ENCODE assay signal across 24 cellular contexts in genomic region chr19:13573268-13573667, GRCh38.
DNase-seq lines count a peak whose midpoint lies in the region; ATAC-seq and TF ChIP-seq lines count a peak whose summit lies in the region.
"Had no signal": no experiment of that assay in that cellular context is flagged by ENCODE, and none has a peak within 500 bp of the region (broad histone marks: within the 10 kb centered on the region; RNA-seq: fewer than 3 reads in every experiment).

No MANE protein-coding gene starts in this region.

- H3K27me3 ChIP-seq in H7 (ENCODE audit: control insufficient read depth, insufficient read depth, low read length) = no peaks in the 10 kb centered on the region
- no peaks in the 10 kb centered on the region for H3K27me3 ChIP-seq in right lobe of liver
- no peaks in the 10 kb centered on the region for H3K27me3 ChIP-seq in vagina

- H3K9me3 Mint-ChIP-seq in progenitor cell of endocrine pancreas (ENCODE audit: low read depth) = peaks cover 12% of the 10 kb centered on the region

- no peak for ATAC-seq in right lobe of liver
- ATAC-seq in T-helper 17 cell = no peak
- ATAC-seq: A549, GM12878, Panc1 had no signal

- no peaks in the 10 kb centered on the region for H3K4me1 ChIP-seq in right lobe of liver
- H3K4me1 ChIP-seq in vagina = no peaks in the 10 kb centered on the region
- H3K4me1 ChIP-seq: A549 had no signal

- H3K9me3 ChIP-seq in right lobe of liver = no peaks in the 10 kb centered on the region
- H3K9me3 ChIP-seq in vagina = no peaks in the 10 kb centered on the region
- H3K9me3 ChIP-seq in T-helper 17 cell (ENCODE audit: control insufficient read depth, low read length, poor library complexity, severe bottlenecking) = peaks cover 3% of the 10 kb centered on the region

- H3K36me3 ChIP-seq in H7 (replicated peaks; ENCODE audit: control insufficient read depth, insufficient read depth, low read length) (no peaks in the 10 kb centered on the region), right lobe of liver (no peaks in the 10 kb centered on the region), vagina (no peaks in the 10 kb centered on the region)

- DNase-seq in H7 = peak; percentile 40
- peak; percentile 23 for DNase-seq in cerebellum (ENCODE audit: low spot score)
- DNase-seq in iPS-NIHi7 (ENCODE audit: extremely low spot score) = peak; percentile 21
- no peak for DNase-seq in progenitor cell of endocrine pancreas (ENCODE audit: low spot score, unreplicated experiment)
- no peak for DNase-seq in right lobe of liver
- DNase-seq in vagina (ENCODE audit: extremely low spot score in 2 of 2) = no peak
- DNase-seq in T-helper 17 cell = no peak
- DNase-seq: C1 segment of cervical spinal cord; CD4-positive, alpha-beta memory T cell; COR-L47; DMS53; GDM1; Karpas-422; NCI-H1092; NCI-H1417 treated with DMSO at 0.1 percent for 48 hours; NCI-H1694 treated with DMSO at 0.1 percent for 48 hours; NCI-H2081; NCI-H2227 treated with DMSO at 0.1 percent for 48 hours; NCI-H526 treated with DMSO at 0.1 percent for 48 hours; SHP77 treated with DMSO at 0.1 percent for 48 hours had no signal

- H3K27me3 Mint-ChIP-seq in progenitor cell of endocrine pancreas = peaks cover 29% of the 10 kb centered on the region
- H3K27me3 Mint-ChIP-seq in T-helper 17 cell = peaks cover 23% of the 10 kb centered on the region

- H3K4me3 ChIP-seq in H7 (ENCODE audit: insufficient read depth, low read depth, low read length) (no peak overlapping the region), right lobe of liver (no peak overlapping the region), vagina (no peak overlapping the region)
- H3K4me3 ChIP-seq: A549, GM12878 had no signal

- intact Hi-C loops in right lobe of liver (cut with DNase I) = no loop called here
- intact Hi-C loops in vagina (cut with DNase I) = no loop called here

- TF ChIP-seq POLR2A in right lobe of liver (IDR thresholded peaks at IDR 0.05) (no peak), vagina (IDR thresholded peaks at IDR 0.05) (no peak)

- H3K4me1 Mint-ChIP-seq in progenitor cell of endocrine pancreas (ENCODE audit: low read depth) = no peaks in the 10 kb centered on the region
- peaks cover 5% of the 10 kb centered on the region for H3K4me1 Mint-ChIP-seq in T-helper 17 cell
- H3K4me1 Mint-ChIP-seq: CD4-positive, alpha-beta memory T cell had no signal

- H3K36me3 Mint-ChIP-seq in progenitor cell of endocrine pancreas (ENCODE audit: insufficient read depth) = no peaks in the 10 kb centered on the region
- H3K36me3 Mint-ChIP-seq in T-helper 17 cell (ENCODE audit: low read depth) = peaks cover 5% of the 10 kb centered on the region
- H3K36me3 Mint-ChIP-seq: CD4-positive, alpha-beta memory T cell had no signal

- H3K4me3 Mint-ChIP-seq in progenitor cell of endocrine pancreas (ENCODE audit: low read depth) = no peak overlapping the region
- H3K4me3 Mint-ChIP-seq in T-helper 17 cell = no peak overlapping the region
- H3K4me3 Mint-ChIP-seq: CD4-positive, alpha-beta memory T cell had no signal

- TF ChIP-seq CTCF in progenitor cell of endocrine pancreas (IDR thresholded peaks at IDR 0.05; ENCODE audit: unreplicated experiment) (no peak), right lobe of liver (IDR thresholded peaks at IDR 0.05) (no peak), vagina (IDR thresholded peaks at IDR 0.05) (no peak)

- WGBS in right lobe of liver (ENCODE audit: insufficient coverage, low coverage, low lambda C conversion rate, missing lambda C conversion rate) = 24% methylated on average over 5 of the region's 8 CpGs

- H3K27ac Mint-ChIP-seq in progenitor cell of endocrine pancreas = no peak overlapping the region
- H3K27ac Mint-ChIP-seq in T-helper 17 cell = no peak overlapping the region

- H3K27ac ChIP-seq in right lobe of liver (no peak overlapping the region), vagina (no peak overlapping the region)
- H3K27ac ChIP-seq: A549, RWPE1 had no signal

Comparison
In these comparisons a context has a peak if more than half of its experiments do, and no peak if none do; other contexts are left out.
1. DNase-seq: peak in H7 (single experiment), cerebellum (single experiment) and iPS-NIHi7 (single experiment); none in progenitor cell of endocrine pancreas (single experiment), right lobe of liver (0 of 3), vagina (0 of 2) and T-helper 17 cell (0 of 3).